ENCODE assay signal across 24 cellular contexts in the genomic region with DNA sequence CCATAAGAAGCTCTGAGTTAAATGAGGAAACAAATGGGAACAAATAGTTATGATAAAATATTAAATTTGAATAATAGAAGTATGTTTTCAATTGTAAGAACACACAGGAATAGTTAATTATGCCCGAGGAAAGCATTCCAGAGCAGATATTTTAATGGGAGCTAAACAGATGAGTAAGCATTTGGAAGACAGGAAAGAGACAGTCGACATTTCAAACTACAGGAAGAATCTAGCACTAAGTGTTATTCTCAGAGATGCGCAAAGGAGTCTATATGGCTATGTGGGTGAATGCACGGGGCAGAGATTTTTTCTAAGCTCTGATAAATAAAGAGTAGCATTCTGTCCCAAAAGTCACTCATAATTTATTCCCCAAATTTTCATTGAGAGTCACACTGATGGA.
DNase-seq lines count a peak whose midpoint lies in the region; ATAC-seq and TF ChIP-seq lines count a peak whose summit lies in the region.
"Had no signal": no experiment of that assay in that cellular context is flagged by ENCODE, and none has a peak within 500 bp of the region (broad histone marks: within the 10 kb centered on the region; RNA-seq: fewer than 3 reads in every experiment).

No MANE protein-coding gene starts in this region.

- intact Hi-C loops in activated T-helper 2 cell treated with anti-CD3 and anti-CD28 coated beads, Interferon-gamma antibody, Interleukin-2, Interleukin-4, amounts not matched to agents 10 μg/mL and 5 μg/mL and 100 μg/mL, durations not matched to agents 14 hours and 24 hours and 36 hours (cut with micrococcal nuclease): no loop called here

- H3K36me3 ChIP-seq in ACC112 (ENCODE audit: insufficient read depth, low read length): no peaks in the 10 kb centered on the region
- H3K36me3 ChIP-seq: thoracic aorta had no signal

- peak overlapping the region; percentile 64 for H3K4me3 ChIP-seq in ACC112 (ENCODE audit: low read depth, low read length)
- H3K4me3 ChIP-seq in foreskin fibroblast (ENCODE audit: low read depth in 1 of 2, low read length in 2 of 2): peak overlapping the region; percentile 6 to 16
- no peak overlapping the region for H3K4me3 ChIP-seq in coronary artery
- H3K4me3 ChIP-seq: A549, psoas muscle, thoracic aorta had no signal

- H3K4me3 Mint-ChIP-seq in HFFc6 (peak overlapping the region; percentile 85), WTC11 (peak overlapping the region; percentile 20)
- no peak overlapping the region for H3K4me3 Mint-ChIP-seq in activated T-helper 2 cell treated with anti-CD3 and anti-CD28 coated beads, Interferon-gamma antibody, Interleukin-2, Interleukin-4, amounts not matched to agents 10 μg/mL and 5 μg/mL and 100 μg/mL, durations not matched to agents 14 hours and 24 hours and 36 hours (ENCODE audit: low read depth)
- H3K4me3 Mint-ChIP-seq: CD4-positive, CD25-positive, alpha-beta regulatory T cell; central memory CD8-positive, alpha-beta T cell had no signal

- H3K36me3 Mint-ChIP-seq in HFFc6 (ENCODE audit: low read depth) (peaks cover 9% of the 10 kb centered on the region; the same call in 1 of the 2 replicates), WTC11 (no peaks in the 10 kb centered on the region)
- no peaks in the 10 kb centered on the region for H3K36me3 Mint-ChIP-seq in activated T-helper 2 cell treated with anti-CD3 and anti-CD28 coated beads, Interferon-gamma antibody, Interleukin-2, Interleukin-4, amounts not matched to agents 10 μg/mL and 5 μg/mL and 100 μg/mL, durations not matched to agents 14 hours and 24 hours and 36 hours (ENCODE audit: low read depth)

- H3K9me3 Mint-ChIP-seq in HFFc6 (no peaks in the 10 kb centered on the region), WTC11 (no peaks in the 10 kb centered on the region; the same call in 1 of the 2 replicates)
- H3K9me3 Mint-ChIP-seq in activated T-helper 2 cell treated with anti-CD3 and anti-CD28 coated beads, Interferon-gamma antibody, Interleukin-2, Interleukin-4, amounts not matched to agents 10 μg/mL and 5 μg/mL and 100 μg/mL, durations not matched to agents 14 hours and 24 hours and 36 hours: no peaks in the 10 kb centered on the region
- H3K9me3 Mint-ChIP-seq: central memory CD8-positive, alpha-beta T cell had no signal

- no peaks in the 10 kb centered on the region for H3K27me3 ChIP-seq in ACC112 (ENCODE audit: insufficient read depth, low read length)

- peaks cover 52% of the 10 kb centered on the region for H3K4me1 Mint-ChIP-seq in HFFc6 (ENCODE audit: low read depth)
- H3K4me1 Mint-ChIP-seq in WTC11: peaks cover 45% of the 10 kb centered on the region
- no peaks in the 10 kb centered on the region for H3K4me1 Mint-ChIP-seq in activated T-helper 2 cell treated with anti-CD3 and anti-CD28 coated beads, Interferon-gamma antibody, Interleukin-2, Interleukin-4, amounts not matched to agents 10 μg/mL and 5 μg/mL and 100 μg/mL, durations not matched to agents 14 hours and 24 hours and 36 hours (ENCODE audit: low read depth)
- H3K4me1 Mint-ChIP-seq: CD4-positive, CD25-positive, alpha-beta regulatory T cell; central memory CD8-positive, alpha-beta T cell had no signal

- DNase-seq in HFFc6 (peak; percentile 55), WTC11 (ENCODE audit: low spot score) (no peak), foreskin fibroblast (peak; percentile 33 to 67), RKO (ENCODE audit: low spot score) (no peak), coronary artery (ENCODE audit: low spot score) (no peak)
- no peak for DNase-seq in activated T-helper 2 cell treated with anti-CD3 and anti-CD28 coated beads, Interferon-gamma antibody, Interleukin-2, Interleukin-4, amounts not matched to agents 10 μg/mL and 5 μg/mL and 100 μg/mL, durations not matched to agents 14 hours and 24 hours and 36 hours (ENCODE audit: low spot score)
- no peak for DNase-seq in activated T-cell treated with anti-CD3 and anti-CD28 coated beads, Interleukin-2, amount 50 U/mL, for 48 hours
- DNase-seq: activated CD4-positive, alpha-beta T cell treated with anti-CD3 and anti-CD28 coated beads for 48 hours; activated gamma-delta T cell; CD4-positive, CD25-positive, alpha-beta regulatory T cell; DMS79; effector CD8-positive, alpha-beta T cell; H7; KBM-7; NCI-H1048; NCI-H2081 treated with DMSO at 0.1 percent for 48 hours; psoas muscle; stimulated activated CD4-positive, alpha-beta T cell treated with anti-CD3 and anti-CD28 coated beads, Interleukin-12 subunit alpha, Interleukin-12 subunit beta, amount 100 ng/mL, for 4 hours; T1000 had no signal

- no peaks in the 10 kb centered on the region for H3K79me2 ChIP-seq in ACC112 (ENCODE audit: control insufficient read depth, insufficient read depth, low read length, unreplicated experiment)

- POLR2A ChIA-PET in WTC11 (lab: Charles Lee): no interaction called here

- H2AFZ ChIP-seq in ACC112 (ENCODE audit: low read length, unreplicated experiment): peak overlapping the region; percentile 92

- peaks cover 20% of the 10 kb centered on the region for H3K4me1 ChIP-seq in ACC112 (ENCODE audit: control insufficient read depth, insufficient read depth, low read length, unreplicated experiment)
- H3K4me1 ChIP-seq: A549, psoas muscle had no signal

- H3K27me3 Mint-ChIP-seq in HFFc6 (ENCODE audit: insufficient read depth): peaks cover 1% of the 10 kb centered on the region; the same call in 1 of the 2 replicates
- H3K27me3 Mint-ChIP-seq in WTC11 (ENCODE audit: low read depth): peaks cover 4% of the 10 kb centered on the region
- no peaks in the 10 kb centered on the region for H3K27me3 Mint-ChIP-seq in activated T-helper 2 cell treated with anti-CD3 and anti-CD28 coated beads, Interferon-gamma antibody, Interleukin-2, Interleukin-4, amounts not matched to agents 10 μg/mL and 5 μg/mL and 100 μg/mL, durations not matched to agents 14 hours and 24 hours and 36 hours (ENCODE audit: low read depth)
- H3K27me3 Mint-ChIP-seq: central memory CD8-positive, alpha-beta T cell had no signal

- no peak for TF ChIP-seq CTCF in HFFc6 (IDR thresholded peaks at IDR 0.05)
- TF ChIP-seq CTCF in WTC11 (IDR thresholded peaks at IDR 0.05): no peak
- no peak for TF ChIP-seq CTCF in foreskin fibroblast (IDR thresholded peaks at IDR 0.05; ENCODE audit: low read depth, low read length)
- no peak for TF ChIP-seq CTCF in coronary artery (IDR thresholded peaks at IDR 0.05)

- H3K27ac ChIP-seq in ACC112 (ENCODE audit: low read depth, low read length) (peak overlapping the region; percentile 93), coronary artery (no peak overlapping the region)
- H3K27ac ChIP-seq: A549, HL-60, psoas muscle, thoracic aorta had no signal

- CTCF ChIA-PET in WTC11 (lab: Charles Lee): no interaction called here

- ATAC-seq in WTC11: no peak
- ATAC-seq: A549, psoas muscle had no signal

- H3K27ac Mint-ChIP-seq in HFFc6: peak overlapping the region; percentile 98
- H3K27ac Mint-ChIP-seq in WTC11: peak overlapping the region; percentile 69
- H3K27ac Mint-ChIP-seq in activated T-helper 2 cell treated with anti-CD3 and anti-CD28 coated beads, Interferon-gamma antibody, Interleukin-2, Interleukin-4, amounts not matched to agents 10 μg/mL and 5 μg/mL and 100 μg/mL, durations not matched to agents 14 hours and 24 hours and 36 hours: no peak overlapping the region
- H3K27ac Mint-ChIP-seq: CD4-positive, CD25-positive, alpha-beta regulatory T cell had no signal

TF ChIP-seq in WTC11, 78 proteins besides CTCF, POLR2A, EP300 and RAD21 (continues in another document):
- no peak for TF ChIP-seq NR1H2 (CRISPR knock-in tag; IDR thresholded peaks at IDR 0.05)
- no peak for TF ChIP-seq FOXJ3 (CRISPR knock-in tag; IDR thresholded peaks at IDR 0.05; ENCODE audit: borderline replicate concordance)
- no peak for TF ChIP-seq MXD4 (CRISPR knock-in tag; IDR thresholded peaks at IDR 0.05; ENCODE audit: borderline replicate concordance)
- no peak for TF ChIP-seq PRRX2 (CRISPR knock-in tag; IDR thresholded peaks at IDR 0.05)
- no peak for TF ChIP-seq NR2C2 (CRISPR knock-in tag; IDR thresholded peaks at IDR 0.05)
- TF ChIP-seq, protein P1, sequence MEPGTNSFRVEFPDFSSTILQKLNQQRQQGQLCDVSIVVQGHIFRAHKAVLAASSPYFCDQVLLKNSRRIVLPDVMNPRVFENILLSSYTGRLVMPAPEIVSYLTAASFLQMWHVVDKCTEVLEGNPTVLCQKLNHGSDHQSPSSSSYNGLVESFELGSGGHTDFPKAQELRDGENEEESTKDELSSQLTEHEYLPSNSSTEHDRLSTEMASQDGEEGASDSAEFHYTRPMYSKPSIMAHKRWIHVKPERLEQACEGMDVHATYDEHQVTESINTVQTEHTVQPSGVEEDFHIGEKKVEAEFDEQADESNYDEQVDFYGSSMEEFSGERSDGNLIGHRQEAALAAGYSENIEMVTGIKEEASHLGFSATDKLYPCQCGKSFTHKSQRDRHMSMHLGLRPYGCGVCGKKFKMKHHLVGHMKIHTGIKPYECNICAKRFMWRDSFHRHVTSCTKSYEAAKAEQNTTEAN (CRISPR knock-in tag; IDR thresholded peaks at IDR 0.05): no peak
- TF ChIP-seq TEAD1 (CRISPR knock-in tag; IDR thresholded peaks at IDR 0.05): no peak
- TF ChIP-seq FOXP1 (CRISPR knock-in tag; IDR thresholded peaks at IDR 0.05; ENCODE audit: borderline replicate concordance): no peak
- TF ChIP-seq CREB1 (CRISPR knock-in tag; IDR thresholded peaks at IDR 0.05): no peak
- TF ChIP-seq, protein P2, sequence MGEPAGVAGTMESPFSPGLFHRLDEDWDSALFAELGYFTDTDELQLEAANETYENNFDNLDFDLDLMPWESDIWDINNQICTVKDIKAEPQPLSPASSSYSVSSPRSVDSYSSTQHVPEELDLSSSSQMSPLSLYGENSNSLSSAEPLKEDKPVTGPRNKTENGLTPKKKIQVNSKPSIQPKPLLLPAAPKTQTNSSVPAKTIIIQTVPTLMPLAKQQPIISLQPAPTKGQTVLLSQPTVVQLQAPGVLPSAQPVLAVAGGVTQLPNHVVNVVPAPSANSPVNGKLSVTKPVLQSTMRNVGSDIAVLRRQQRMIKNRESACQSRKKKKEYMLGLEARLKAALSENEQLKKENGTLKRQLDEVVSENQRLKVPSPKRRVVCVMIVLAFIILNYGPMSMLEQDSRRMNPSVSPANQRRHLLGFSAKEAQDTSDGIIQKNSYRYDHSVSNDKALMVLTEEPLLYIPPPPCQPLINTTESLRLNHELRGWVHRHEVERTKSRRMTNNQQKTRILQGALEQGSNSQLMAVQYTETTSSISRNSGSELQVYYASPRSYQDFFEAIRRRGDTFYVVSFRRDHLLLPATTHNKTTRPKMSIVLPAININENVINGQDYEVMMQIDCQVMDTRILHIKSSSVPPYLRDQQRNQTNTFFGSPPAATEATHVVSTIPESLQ (CRISPR knock-in tag; IDR thresholded peaks at IDR 0.05): no peak
- TF ChIP-seq FOXK1 (CRISPR knock-in tag; IDR thresholded peaks at IDR 0.05): no peak
- TF ChIP-seq RELA (CRISPR knock-in tag; IDR thresholded peaks at IDR 0.05; ENCODE audit: borderline replicate concordance): no peak
- no peak for TF ChIP-seq GTF2I (CRISPR knock-in tag; conservative IDR thresholded peaks at IDR 0.05)

Comparison
In these comparisons a context has a peak if more than half of its experiments do, and no peak if none do; other contexts are left out.
1. DNase-seq: peak in HFFc6 (single experiment) and foreskin fibroblast (2 of 2); none in WTC11 (single experiment), RKO (single experiment), activated T-helper 2 cell treated with anti-CD3 and anti-CD28 coated beads, Interferon-gamma antibody, Interleukin-2, Interleukin-4, amounts not matched to agents 10 μg/mL and 5 μg/mL and 100 μg/mL, durations not matched to agents 14 hours and 24 hours and 36 hours (single experiment), coronary artery (single experiment) and activated T-cell treated with anti-CD3 and anti-CD28 coated beads, Interleukin-2, amount 50 U/mL, for 48 hours (0 of 2).